2 cellular contexts compared by ENCODE assay signal in genomic region chr10:126917975-126918908, GRCh38.
TF ChIP-seq lines count a peak whose summit lies in the region.

No MANE protein-coding gene starts in this region.

TF ChIP-seq in SK-N-SH, 30 proteins besides CTCF, POLR2A, EP300 and RAD21 (continued from another document):
- TF ChIP-seq FOSL2 (IDR thresholded peaks at IDR 0.05; ENCODE audit: borderline replicate concordance, low read depth): no peak
- no peak for TF ChIP-seq TEAD4 (IDR thresholded peaks at IDR 0.05; ENCODE audit: borderline replicate concordance, insufficient read depth)
- no peak for TF ChIP-seq FOXM1 (IDR thresholded peaks at IDR 0.05; ENCODE audit: low read depth)
- TF ChIP-seq RXRA (IDR thresholded peaks at IDR 0.05; ENCODE audit: borderline replicate concordance, low read depth): no peak
- TF ChIP-seq CHD2 (IDR thresholded peaks at IDR 0.05; ENCODE audit: low read length, partially characterized antibody): no peak
- no peak for TF ChIP-seq IRF3 (IDR thresholded peaks at IDR 0.05; ENCODE audit: low read depth, low read length)
- TF ChIP-seq, protein P1, sequence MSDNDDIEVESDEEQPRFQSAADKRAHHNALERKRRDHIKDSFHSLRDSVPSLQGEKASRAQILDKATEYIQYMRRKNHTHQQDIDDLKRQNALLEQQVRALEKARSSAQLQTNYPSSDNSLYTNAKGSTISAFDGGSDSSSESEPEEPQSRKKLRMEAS (IDR thresholded peaks at IDR 0.05; ENCODE audit: low read depth): no peak

TF ChIP-seq in SK-N-SH treated with all-trans-retinoic acid at 6 μM for 48 hours, 23 proteins besides CTCF, POLR2A, EP300 and RAD21 (continued from another document):
- TF ChIP-seq, protein P2, sequence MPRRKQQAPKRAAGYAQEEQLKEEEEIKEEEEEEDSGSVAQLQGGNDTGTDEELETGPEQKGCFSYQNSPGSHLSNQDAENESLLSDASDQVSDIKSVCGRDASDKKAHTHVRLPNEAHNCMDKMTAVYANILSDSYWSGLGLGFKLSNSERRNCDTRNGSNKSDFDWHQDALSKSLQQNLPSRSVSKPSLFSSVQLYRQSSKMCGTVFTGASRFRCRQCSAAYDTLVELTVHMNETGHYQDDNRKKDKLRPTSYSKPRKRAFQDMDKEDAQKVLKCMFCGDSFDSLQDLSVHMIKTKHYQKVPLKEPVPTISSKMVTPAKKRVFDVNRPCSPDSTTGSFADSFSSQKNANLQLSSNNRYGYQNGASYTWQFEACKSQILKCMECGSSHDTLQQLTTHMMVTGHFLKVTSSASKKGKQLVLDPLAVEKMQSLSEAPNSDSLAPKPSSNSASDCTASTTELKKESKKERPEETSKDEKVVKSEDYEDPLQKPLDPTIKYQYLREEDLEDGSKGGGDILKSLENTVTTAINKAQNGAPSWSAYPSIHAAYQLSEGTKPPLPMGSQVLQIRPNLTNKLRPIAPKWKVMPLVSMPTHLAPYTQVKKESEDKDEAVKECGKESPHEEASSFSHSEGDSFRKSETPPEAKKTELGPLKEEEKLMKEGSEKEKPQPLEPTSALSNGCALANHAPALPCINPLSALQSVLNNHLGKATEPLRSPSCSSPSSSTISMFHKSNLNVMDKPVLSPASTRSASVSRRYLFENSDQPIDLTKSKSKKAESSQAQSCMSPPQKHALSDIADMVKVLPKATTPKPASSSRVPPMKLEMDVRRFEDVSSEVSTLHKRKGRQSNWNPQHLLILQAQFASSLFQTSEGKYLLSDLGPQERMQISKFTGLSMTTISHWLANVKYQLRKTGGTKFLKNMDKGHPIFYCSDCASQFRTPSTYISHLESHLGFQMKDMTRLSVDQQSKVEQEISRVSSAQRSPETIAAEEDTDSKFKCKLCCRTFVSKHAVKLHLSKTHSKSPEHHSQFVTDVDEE (CRISPR knock-in tag; IDR thresholded peaks at IDR 0.05): no peak
- TF ChIP-seq ZFP3 (CRISPR knock-in tag; IDR thresholded peaks at IDR 0.05) (no peak), RARB (CRISPR knock-in tag; IDR thresholded peaks at IDR 0.05) (no peak), TCF4 (CRISPR knock-in tag; IDR thresholded peaks at IDR 0.05; ENCODE audit: borderline replicate concordance) (no peak)
